ENCODE assay signal across 8 cellular contexts in genomic region chr22:28802595-28803087, GRCh38. TPM values are rescaled to one million over a fixed set of nuclear protein-coding genes. Genes with fewer than 3 reads are reported as not detected.
A peak's percentile ranks its signal among the peaks of the same experiment; 100 is the strongest.
DNase-seq lines count a peak whose midpoint lies in the region; ATAC-seq and TF ChIP-seq lines count a peak whose summit lies in the region.

No MANE protein-coding gene starts in this region.

- peaks cover 12% of the 10 kb centered on the region; the same call in 1 of the 2 replicates for H3F3A ChIP-seq in GM23338 (replicated peaks; ENCODE audit: low read depth)

- H3K23ac ChIP-seq in mesenchymal stem cell (ENCODE audit: low read length in 2 of 2) = no peak overlapping the region

- H4K20me1 ChIP-seq in GM23338 (replicated peaks; ENCODE audit: insufficient read depth) = no peaks in the 10 kb centered on the region; the same call in 1 of the 2 replicates

- H3K27ac ChIP-seq in GM23338 (ENCODE audit: low read depth) (no peak overlapping the region), mesenchymal stem cell (ENCODE audit: low read length, poor library complexity, severe bottlenecking) (no peak overlapping the region)

- H3K4me1 Mint-ChIP-seq in GM23338 = peaks cover 24% of the 10 kb centered on the region
- peaks cover 33% of the 10 kb centered on the region for H3K4me1 Mint-ChIP-seq in activated CD4-positive, alpha-beta memory T cell treated with anti-CD3 and anti-CD28 coated beads, Interleukin-2, amount 10 ng/mL, durations not matched to agents 7 days and 5 days

- DNase-seq in AML-193 (lab: John Stamatoyannopoulos, UW) (peak; percentile 30 to 59), GM23338 (ENCODE audit: low spot score) (no peak), mesenchymal stem cell (no peak), SIG-M5 treated with dmso at 0.1 percent for 504 hours (lab: John Stamatoyannopoulos, UW; ENCODE audit: unreplicated experiment) (no peak)
- no peak for DNase-seq in activated CD4-positive, alpha-beta memory T cell treated with anti-CD3 and anti-CD28 coated beads, Interleukin-2, amount 10 ng/mL, durations not matched to agents 7 days and 5 days
- no peak for DNase-seq in central memory CD4-positive, alpha-beta T cell

- H2BK15ac ChIP-seq in mesenchymal stem cell (ENCODE audit: low read depth, poor library complexity, severe bottlenecking) = no peak overlapping the region

- H3K79me2 ChIP-seq in GM23338 (replicated peaks; ENCODE audit: insufficient read depth) = peaks cover 41% of the 10 kb centered on the region

- H2BK5ac ChIP-seq in mesenchymal stem cell (ENCODE audit: low read depth, low read length, poor library complexity, severe bottlenecking) = no peak overlapping the region

- H2BK120ac ChIP-seq in mesenchymal stem cell (ENCODE audit: low read depth, low read length) = no peak overlapping the region

- H3K36me3 ChIP-seq in GM23338 (ENCODE audit: insufficient read depth) = peaks cover 15% of the 10 kb centered on the region; the same call in 1 of the 2 replicates
- peaks cover 0 to 6% of the 10 kb centered on the region in 2 experiments for H3K36me3 ChIP-seq in mesenchymal stem cell (ENCODE audit: control insufficient read depth in 1 of 2, insufficient read depth in 2 of 2, low read depth in 1 of 2, low read length in 2 of 2)

- H3K4me3 ChIP-seq in GM23338 (no peak overlapping the region), mesenchymal stem cell (ENCODE audit: insufficient read depth in 1 of 2, low read depth in 1 of 2, low read length in 2 of 2) (peak overlapping the region in 1 of 2 experiments; percentile 84)

- no peak overlapping the region for H3K18ac ChIP-seq in mesenchymal stem cell (ENCODE audit: low read depth in 1 of 2, low read length in 2 of 2)

- H3K14ac ChIP-seq in mesenchymal stem cell (ENCODE audit: low read length in 2 of 2) = no peak overlapping the region

- peaks cover 14% of the 10 kb centered on the region for H3K27me3 Mint-ChIP-seq in GM23338 (ENCODE audit: insufficient read depth, low read depth, poor library complexity)
- no peaks in the 10 kb centered on the region for H3K27me3 Mint-ChIP-seq in activated CD4-positive, alpha-beta memory T cell treated with anti-CD3 and anti-CD28 coated beads, Interleukin-2, amount 10 ng/mL, durations not matched to agents 7 days and 5 days

- TF ChIP-seq CTCF in GM23338 (conservative IDR thresholded peaks at IDR 0.05; ENCODE audit: low read depth in 2 of 2) = 0 out of 4 replicates have a peak, but pooled peaks of 1 of the 2 experiments have one; percentile 13

- 89% methylated on average over 6 of the region's 7 CpGs for WGBS in mesenchymal stem cell

- H2AFZ ChIP-seq in GM23338 = no peak overlapping the region
- H2AFZ ChIP-seq in mesenchymal stem cell (ENCODE audit: low read depth, low read length) = no peak overlapping the region

- H3K4me3 Mint-ChIP-seq in GM23338 = peak overlapping the region; percentile 50; the same call in 1 of the 3 replicates
- peak overlapping the region; percentile 81 for H3K4me3 Mint-ChIP-seq in activated CD4-positive, alpha-beta memory T cell treated with anti-CD3 and anti-CD28 coated beads, Interleukin-2, amount 10 ng/mL, durations not matched to agents 7 days and 5 days

- H3K9me3 ChIP-seq in mesenchymal stem cell (ENCODE audit: control insufficient read depth, low read length) = no peaks in the 10 kb centered on the region

- H3K9me3 Mint-ChIP-seq in GM23338 = no peaks in the 10 kb centered on the region; the same call in 2 of the 3 replicates
- no peaks in the 10 kb centered on the region for H3K9me3 Mint-ChIP-seq in activated CD4-positive, alpha-beta memory T cell treated with anti-CD3 and anti-CD28 coated beads, Interleukin-2, amount 10 ng/mL, durations not matched to agents 7 days and 5 days

- no peaks in the 10 kb centered on the region for H3K9me2 ChIP-seq in GM23338 (ENCODE audit: insufficient read depth)

- peaks cover 23% of the 10 kb centered on the region for H3K36me3 Mint-ChIP-seq in GM23338 (ENCODE audit: low read depth)
- H3K36me3 Mint-ChIP-seq in activated CD4-positive, alpha-beta memory T cell treated with anti-CD3 and anti-CD28 coated beads, Interleukin-2, amount 10 ng/mL, durations not matched to agents 7 days and 5 days (ENCODE audit: low read depth) = peaks cover 53% of the 10 kb centered on the region

- no peaks in the 10 kb centered on the region for H3K27me3 ChIP-seq in GM23338 (ENCODE audit: insufficient read depth)
- H3K27me3 ChIP-seq in mesenchymal stem cell (ENCODE audit: control insufficient read depth in 1 of 2, insufficient read depth in 1 of 2, low read length in 2 of 2) = no peaks in the 10 kb centered on the region

- H3K9ac ChIP-seq in mesenchymal stem cell (ENCODE audit: low read length) = peak overlapping the region; percentile 96

- no peak overlapping the region for H2AK5ac ChIP-seq in mesenchymal stem cell (ENCODE audit: low read length, severe bottlenecking)

- H3K4me1 ChIP-seq in GM23338 (ENCODE audit: insufficient read depth) (peaks cover 10% of the 10 kb centered on the region), mesenchymal stem cell (ENCODE audit: control insufficient read depth, insufficient read depth, low read depth, low read length) (peaks cover 4% of the 10 kb centered on the region)

- POLR2A ChIA-PET in activated CD4-positive, alpha-beta memory T cell treated with anti-CD3 and anti-CD28 coated beads, Interleukin-2, amount 10 ng/mL, durations not matched to agents 7 days and 5 days (lab: Charles Lee) = interaction anchor here (1.4 to 15.8 kb wide), 3 partner anchors 9 to 30 kb away, joined by 5 to 360 read pairs (median 348); partner anchors contain the start of gene CCDC117

- no peak overlapping the region for H4K91ac ChIP-seq in mesenchymal stem cell (ENCODE audit: low read length)

- H3K4me2 ChIP-seq in GM23338 (peak overlapping the region; percentile 97; the same call in 1 of the 2 replicates), mesenchymal stem cell (ENCODE audit: low read length, poor library complexity, severe bottlenecking) (no peak overlapping the region)

- CTCF ChIA-PET in activated CD4-positive, alpha-beta memory T cell treated with anti-CD3 and anti-CD28 coated beads, Interleukin-2, amount 10 ng/mL, durations not matched to agents 7 days and 5 days (lab: Charles Lee) = interaction anchor here (0.7 to 6.1 kb wide), 6 partner anchors 9 to 202 kb away, joined by 4 to 54 read pairs (median 13); no protein-coding TSS in a partner anchor

- no peak overlapping the region for H3K4ac ChIP-seq in mesenchymal stem cell (ENCODE audit: low read depth in 1 of 2, low read length in 2 of 2)

- H4K8ac ChIP-seq in mesenchymal stem cell (ENCODE audit: low read length) = no peak overlapping the region

- peaks cover 13% of the 10 kb centered on the region for H3K79me1 ChIP-seq in mesenchymal stem cell (replicated peaks; ENCODE audit: low read length, poor library complexity, severe bottlenecking)

- H3K27ac Mint-ChIP-seq in GM23338 = no peak overlapping the region
- peak overlapping the region; percentile 84 for H3K27ac Mint-ChIP-seq in activated CD4-positive, alpha-beta memory T cell treated with anti-CD3 and anti-CD28 coated beads, Interleukin-2, amount 10 ng/mL, durations not matched to agents 7 days and 5 days

- no peak overlapping the region for H2BK12ac ChIP-seq in mesenchymal stem cell (ENCODE audit: low read length in 2 of 2)

- ATAC-seq in GM23338 (no peak), GM21576 (IDR thresholded peaks at IDR 0.05; ENCODE audit: unreplicated experiment) (no peak), GM21825 (IDR thresholded peaks at IDR 0.05; ENCODE audit: unreplicated experiment) (no peak)

TF ChIP-seq in GM23338, 12 proteins besides CTCF, POLR2A, EP300 and RAD21 (continues in another document):
- TF ChIP-seq NANOG (IDR thresholded peaks at IDR 0.05; ENCODE audit: borderline replicate concordance) = no peak
- TF ChIP-seq STAT1 (IDR thresholded peaks at IDR 0.05; ENCODE audit: unreplicated experiment) = no peak
- no peak for TF ChIP-seq EZH2 (IDR thresholded peaks at IDR 0.05; ENCODE audit: low read depth, unreplicated experiment)
- TF ChIP-seq ETS1 (IDR thresholded peaks at IDR 0.05) = no peak
- no peak for TF ChIP-seq JUNB (IDR thresholded peaks at IDR 0.05; ENCODE audit: unreplicated experiment)

RNA-seq across cellular contexts. Expression of gene XBP1, which starts 2.3 kb away (rescaled TPM):
- total RNA-seq in GM23338 (2014; rRNA removed; shearing (Covaris generic)) = 163 and 195 TPM in 2 replicates
- polyA plus RNA-seq in GM23338 (2016; fragmentation: Nextera tagmentation; extraction: Ambion mirVana) = 90.0 and 95.1 TPM in 2 replicates
- 100 to 1,000 TPM; 263 to 266 TPM for total RNA-seq in activated CD4-positive, alpha-beta memory T cell treated with anti-CD3 and anti-CD28 coated beads, Interleukin-2, amount 10 ng/mL, durations not matched to agents 7 days and 5 days
- 127 TPM for polyA plus RNA-seq in mesenchymal stem cell (2013, experiment 1 of 2)
- 129 TPM for polyA plus RNA-seq in mesenchymal stem cell (2013, experiment 2 of 2)

RNA-seq across cellular contexts. Expression of gene CCDC117, which starts 30.1 kb away (rescaled TPM):
- 54.1 and 59.5 TPM in 2 replicates for total RNA-seq in GM23338 (2014; rRNA removed; shearing (Covaris generic))
- 23.9 and 24.0 TPM in 2 replicates for polyA plus RNA-seq in GM23338 (2016; fragmentation: Nextera tagmentation; extraction: Ambion mirVana)
- total RNA-seq in activated CD4-positive, alpha-beta memory T cell treated with anti-CD3 and anti-CD28 coated beads, Interleukin-2, amount 10 ng/mL, durations not matched to agents 7 days and 5 days = 10 to 100 TPM; 33.6 to 35.2 TPM
- polyA plus RNA-seq in mesenchymal stem cell (2013, experiment 1 of 2) = 14.2 TPM
- polyA plus RNA-seq in mesenchymal stem cell (2013, experiment 2 of 2) = 14.5 TPM

Comparison
In these comparisons a context has a peak if more than half of its experiments do, and no peak if none do; other contexts are left out.
1. DNase-seq: peak in AML-193 (2 of 2); none in GM23338 (single experiment), activated CD4-positive, alpha-beta memory T cell treated with anti-CD3 and anti-CD28 coated beads, Interleukin-2, amount 10 ng/mL, durations not matched to agents 7 days and 5 days (single experiment), mesenchymal stem cell (single experiment), central memory CD4-positive, alpha-beta T cell (single experiment) and SIG-M5 treated with dmso at 0.1 percent for 504 hours (single experiment).